Comparison of ENCODE assay signal across 9 cellular contexts in genomic region chr1:66276229-66276628, GRCh38.
DNase-seq lines count a peak whose midpoint lies in the region; ATAC-seq and TF ChIP-seq lines count a peak whose summit lies in the region.
"Had no signal": no experiment of that assay in that cellular context is flagged by ENCODE, and none has a peak within 500 bp of the region (broad histone marks: within the 10 kb centered on the region; RNA-seq: fewer than 3 reads in every experiment).

No MANE protein-coding gene starts in this region.

- intact Hi-C loops in naive thymus-derived CD4-positive, alpha-beta T cell (cut with micrococcal nuclease) = loop anchor here (1.0 to 10.0 kb wide), 7 partner anchors 15 to 1159 kb away; partner anchors contain the start of gene SERBP1 (in 1 of the 2)

- H3K9me3 Mint-ChIP-seq in naive thymus-derived CD4-positive, alpha-beta T cell = peaks cover 0 to 4% (median 0%) of the 10 kb centered on the region in 11 donors
- H3K9me3 Mint-ChIP-seq in chondrocyte (ENCODE audit: low read depth) = no peaks in the 10 kb centered on the region
- H3K9me3 Mint-ChIP-seq: mesothelial cell of epicardium had no signal

- H3K9ac ChIP-seq in KMS-11 = peak overlapping the region; percentile 18; the same call in 1 of the 2 replicates

- H3K27me3 ChIP-seq in KMS-11 (ENCODE audit: insufficient read depth, low read depth) = no peaks in the 10 kb centered on the region
- no peaks in the 10 kb centered on the region for H3K27me3 ChIP-seq in naive thymus-derived CD4-positive, alpha-beta T cell (ENCODE audit: control insufficient read depth in 2 of 2, insufficient read depth in 2 of 2, low read length in 2 of 2)

- peaks cover 0 to 11% (median 0%) of the 10 kb centered on the region in 5 donors for H3K36me3 Mint-ChIP-seq in naive thymus-derived CD4-positive, alpha-beta T cell
- no peaks in the 10 kb centered on the region for H3K36me3 Mint-ChIP-seq in chondrocyte (ENCODE audit: low read depth)
- H3K36me3 Mint-ChIP-seq: mesothelial cell of epicardium had no signal

- H2AFZ ChIP-seq in KMS-11 (ENCODE audit: low read depth) = peak overlapping the region; percentile 14; the same call in 1 of the 2 replicates

- peak in 7 of 9 donors; percentile 23 to 58 (median 35) for DNase-seq in naive thymus-derived CD4-positive, alpha-beta T cell
- DNase-seq in chondrocyte (ENCODE audit: low spot score) (no peak), NCI-H524 (lab: John Stamatoyannopoulos, UW) (no peak), NCI-H2171 treated with DMSO at 0.1 percent for 48 hours (lab: John Stamatoyannopoulos, UW) (no peak)
- no peak for DNase-seq in activated CD8-positive, alpha-beta memory T cell treated with anti-CD3 and anti-CD28 coated beads for 24 hours

- ATAC-seq in GM18868 (IDR thresholded peaks at IDR 0.05; ENCODE audit: unreplicated experiment) (peak; percentile 67), GM21723 (IDR thresholded peaks at IDR 0.05; ENCODE audit: unreplicated experiment) (peak; percentile 82)
- peak; percentile 74 for ATAC-seq in naive thymus-derived CD4-positive, alpha-beta T cell

- POLR2A ChIA-PET in naive thymus-derived CD4-positive, alpha-beta T cell (lab: Charles Lee) = interaction anchor here (0.7 to 11.5 kb wide), 7 partner anchors 11 to 169 kb away, joined by 3 to 97 read pairs (median 3); no protein-coding TSS in a partner anchor

- no peaks in the 10 kb centered on the region for H3K36me3 ChIP-seq in KMS-11 (ENCODE audit: insufficient read depth)
- no peaks in the 10 kb centered on the region for H3K36me3 ChIP-seq in naive thymus-derived CD4-positive, alpha-beta T cell (ENCODE audit: control insufficient read depth in 2 of 3, insufficient read depth in 3 of 3, low read length in 3 of 3)

- peaks cover 69 to 94% (median 92%) of the 10 kb centered on the region in 7 donors for H3K4me1 Mint-ChIP-seq in naive thymus-derived CD4-positive, alpha-beta T cell
- peaks cover 13% of the 10 kb centered on the region for H3K4me1 Mint-ChIP-seq in chondrocyte (ENCODE audit: low read depth)

- peak overlapping the region; percentile 58 for H3K27ac ChIP-seq in KMS-11
- peak overlapping the region; percentile 60 for H3K27ac ChIP-seq in naive thymus-derived CD4-positive, alpha-beta T cell (ENCODE audit: low read depth, low read length)

- H3K4me1 ChIP-seq in KMS-11 (ENCODE audit: low read depth, poor library complexity, severe bottlenecking) = peaks cover 73% of the 10 kb centered on the region
- H3K4me1 ChIP-seq in naive thymus-derived CD4-positive, alpha-beta T cell (ENCODE audit: control insufficient read depth in 2 of 2, insufficient read depth in 2 of 2, low read length in 2 of 2) = peaks cover 50 to 72% of the 10 kb centered on the region in 2 donors

- CTCF ChIA-PET in naive thymus-derived CD4-positive, alpha-beta T cell (lab: Charles Lee) = interaction anchor here (1.1 to 7.9 kb wide), 3 partner anchors 56 to 174 kb away, joined by 4 to 53 read pairs (median 15); no protein-coding TSS in a partner anchor

- H3K4me3 Mint-ChIP-seq in naive thymus-derived CD4-positive, alpha-beta T cell = peak overlapping the region; percentile 14 to 89 (median 76)
- H3K4me3 Mint-ChIP-seq in chondrocyte (ENCODE audit: unreplicated experiment) = no peak overlapping the region
- H3K4me3 Mint-ChIP-seq: mesothelial cell of epicardium had no signal

- no peaks in the 10 kb centered on the region for H3K9me3 ChIP-seq in naive thymus-derived CD4-positive, alpha-beta T cell (ENCODE audit: control insufficient read depth in 2 of 3, low read length in 3 of 3)

- peak overlapping the region; percentile 95 for H3K4me2 ChIP-seq in KMS-11

- no peaks in the 10 kb centered on the region for H3K27me3 Mint-ChIP-seq in naive thymus-derived CD4-positive, alpha-beta T cell
- H3K27me3 Mint-ChIP-seq in chondrocyte (ENCODE audit: low read depth) = no peaks in the 10 kb centered on the region

- H3K79me2 ChIP-seq in KMS-11 (ENCODE audit: insufficient read depth, low read depth) = no peaks in the 10 kb centered on the region

- H3K27ac Mint-ChIP-seq in naive thymus-derived CD4-positive, alpha-beta T cell = peak overlapping the region; percentile 39 to 97 (median 91)
- H3K27ac Mint-ChIP-seq in chondrocyte (ENCODE audit: unreplicated experiment) = no peak overlapping the region

- H4K20me1 ChIP-seq in KMS-11 (ENCODE audit: insufficient read depth) = no peaks in the 10 kb centered on the region

- no peak overlapping the region for H3K4me3 ChIP-seq in KMS-11 (IDR thresholded peaks at IDR 0.05; ENCODE audit: insufficient read depth, low read depth, low read length)
- peak overlapping the region; percentile 41 for H3K4me3 ChIP-seq in naive thymus-derived CD4-positive, alpha-beta T cell (ENCODE audit: low read length)

- TF ChIP-seq CTCF in KMS-11 (conservative IDR thresholded peaks at IDR 0.05; ENCODE audit: low read depth, low read length) = no peak
- TF ChIP-seq CTCF in chondrocyte (IDR thresholded peaks at IDR 0.05) = no peak

Comparison
In these comparisons a context has a peak if more than half of its experiments do, and no peak if none do; other contexts are left out.
1. DNase-seq: peak in naive thymus-derived CD4-positive, alpha-beta T cell (7 of 9); none in chondrocyte (single experiment), NCI-H524 (0 of 2), activated CD8-positive, alpha-beta memory T cell treated with anti-CD3 and anti-CD28 coated beads for 24 hours (single experiment) and NCI-H2171 treated with DMSO at 0.1 percent for 48 hours (single experiment).
2. Peak in every context shown above with its lines, with median percentiles within 50 percentile points of each other: ATAC-seq.